ENCODE assay signal across 8 cellular contexts in the genomic region with DNA sequence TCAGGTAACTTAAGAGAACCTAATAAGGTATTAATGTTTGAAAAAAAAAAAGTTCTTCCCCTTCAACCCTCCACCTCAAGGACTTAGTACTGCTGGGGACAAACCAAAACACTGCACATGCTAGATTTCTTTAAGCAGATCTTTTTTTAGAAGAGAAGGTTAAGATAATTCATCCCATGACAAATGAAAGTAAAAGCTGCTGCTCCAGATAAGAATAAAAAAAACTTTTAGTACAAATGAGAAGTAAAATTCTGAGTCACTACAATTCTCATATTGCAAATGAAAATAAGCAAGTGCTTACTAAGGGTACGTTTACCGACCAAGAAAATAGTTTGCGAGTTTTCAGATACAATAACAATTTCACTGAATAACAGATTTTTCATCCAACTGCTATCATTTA. TPM values are rescaled to one million over a fixed set of nuclear protein-coding genes. Genes with fewer than 3 reads are reported as not detected.
DNase-seq lines count a peak whose midpoint lies in the region; ATAC-seq and TF ChIP-seq lines count a peak whose summit lies in the region.

No MANE protein-coding gene starts in this region.

- peak; percentile 85 for ATAC-seq in GM18868 (IDR thresholded peaks at IDR 0.05; ENCODE audit: unreplicated experiment)
- peak; percentile 74 for ATAC-seq in HG02571 (IDR thresholded peaks at IDR 0.05; ENCODE audit: unreplicated experiment)
- peak; percentile 84 for ATAC-seq in omental fat pad (ENCODE audit: low FRiP score)

- no peak overlapping the region for H3K27ac Mint-ChIP-seq in T-helper 2 cell treated with Interferon-gamma antibody and Interleukin-4, amounts not matched to agents 5 μg/mL and 100 μg/mL, for 36 hours

- no peaks in the 10 kb centered on the region for H3K27me3 Mint-ChIP-seq in T-helper 2 cell treated with Interferon-gamma antibody and Interleukin-4, amounts not matched to agents 5 μg/mL and 100 μg/mL, for 36 hours (ENCODE audit: low read depth)

- no peak for TF ChIP-seq CTCF in omental fat pad (IDR thresholded peaks at IDR 0.05)

- peaks cover under 1% of the 10 kb centered on the region for H3K9me3 Mint-ChIP-seq in T-helper 2 cell treated with Interferon-gamma antibody and Interleukin-4, amounts not matched to agents 5 μg/mL and 100 μg/mL, for 36 hours

- no peak for DNase-seq in T-helper 2 cell treated with Interferon-gamma antibody and Interleukin-4, amounts not matched to agents 5 μg/mL and 100 μg/mL, for 36 hours (ENCODE audit: low spot score)
- DNase-seq in omental fat pad (ENCODE audit: low spot score) (no peak), NCI-H2029 treated with DMSO at 0.1 percent for 48 hours (lab: John Stamatoyannopoulos, UW) (no peak), UCSD-AML1 (lab: John Stamatoyannopoulos, UW; ENCODE audit: unreplicated experiment) (no peak), GOT3 (lab: John Stamatoyannopoulos, UW) (no peak)
- no peak for DNase-seq in stimulated activated CD4-positive, alpha-beta T cell treated with anti-CD3 and anti-CD28 coated beads, Interleukin-15, amount 100 ng/mL, for 24 hours

- peaks cover 7% of the 10 kb centered on the region for H3K36me3 Mint-ChIP-seq in T-helper 2 cell treated with Interferon-gamma antibody and Interleukin-4, amounts not matched to agents 5 μg/mL and 100 μg/mL, for 36 hours (ENCODE audit: low read depth)

- H3K4me1 Mint-ChIP-seq in T-helper 2 cell treated with Interferon-gamma antibody and Interleukin-4, amounts not matched to agents 5 μg/mL and 100 μg/mL, for 36 hours (ENCODE audit: low read depth) = peaks cover 15% of the 10 kb centered on the region

- peak overlapping the region; percentile 20 for H3K4me3 Mint-ChIP-seq in T-helper 2 cell treated with Interferon-gamma antibody and Interleukin-4, amounts not matched to agents 5 μg/mL and 100 μg/mL, for 36 hours

RNA-seq across cellular contexts. Expression of a gene that starts 8.9 kb away (rescaled TPM):
- total RNA-seq in omental fat pad = 10 to 100 TPM; 23.9 to 47.8 (median 33.4) TPM
